Comparison of ENCODE assay signal across 8 cellular contexts in the genomic region with DNA sequence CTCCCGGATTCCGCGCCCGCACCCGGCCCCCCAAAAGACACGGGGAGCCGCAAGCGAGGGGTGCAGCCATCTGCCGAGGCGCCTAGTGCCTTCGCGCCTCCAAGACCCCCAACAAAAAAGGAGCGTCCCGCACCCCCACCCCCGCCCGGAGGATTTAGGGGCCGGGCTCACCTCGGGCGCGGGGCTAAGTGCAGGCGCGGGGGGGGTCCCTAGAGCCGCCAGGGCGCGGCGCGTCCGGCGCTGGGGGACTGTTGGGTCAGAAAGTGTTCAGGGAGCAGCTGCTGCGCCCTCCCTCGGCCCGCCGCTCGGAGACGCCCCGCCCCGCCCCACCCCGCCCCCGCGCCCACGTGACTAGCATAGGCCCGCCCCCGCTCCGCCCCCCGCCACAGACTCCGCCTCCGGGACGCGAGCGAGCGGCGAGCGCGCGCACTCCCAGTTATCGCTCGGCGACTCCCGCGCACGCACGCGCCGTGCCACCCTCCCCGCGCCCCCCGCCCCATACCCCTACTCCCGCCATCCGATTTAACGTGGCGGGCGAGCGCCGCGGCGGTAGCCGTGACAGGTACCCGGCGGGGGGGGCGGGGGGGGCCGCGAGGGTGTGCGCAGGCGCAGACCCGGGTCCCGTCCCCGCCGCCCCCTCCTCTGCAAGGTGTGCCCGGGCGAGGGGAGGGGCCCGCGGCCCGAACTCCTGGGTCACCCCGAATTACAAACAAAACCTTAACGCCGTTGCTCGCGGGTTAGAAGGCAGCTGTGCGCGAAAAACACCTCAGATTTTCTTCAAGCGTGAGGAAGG. TPM values are rescaled to one million over a fixed set of nuclear protein-coding genes. Genes with fewer than 3 reads are reported as not detected.
DNase-seq lines count a peak whose midpoint lies in the region; ATAC-seq, FAIRE-seq and TF ChIP-seq lines count a peak whose summit lies in the region.

No MANE protein-coding gene starts in this region.

- no peak for FAIRE-seq in A549 (lab: Jason Lieb, UNC)

- DNase-seq in A549 (ENCODE audit: low read depth in 1 of 2, low spot score in 1 of 2) (peak in 1 of 2 experiments; percentile 78), activated T-cell treated with anti-CD3 and anti-CD28 coated beads for 48 hours (ENCODE audit: low read depth) (peak; percentile 78)
- DNase-seq in stimulated activated CD8-positive, alpha-beta memory T cell treated with anti-CD3 and anti-CD28 coated beads, Interleukin-7, amount 100 ng/mL, for 1 hour (ENCODE audit: low read depth in 2 of 2), result peak; percentile 71 to 79

- no peak for TF ChIP-seq CTCF in A549 (IDR thresholded peaks at IDR 0.05)
- no peak for TF ChIP-seq CTCF in OCI-LY1 (IDR thresholded peaks at IDR 0.05; ENCODE audit: low read length)

- H3K4me1 ChIP-seq in A549 (peaks cover 33% of the 10 kb centered on the region), OCI-LY1 (ENCODE audit: insufficient read depth, low read length, severe bottlenecking) (peaks cover 38% of the 10 kb centered on the region), muscle layer of duodenum (ENCODE audit: control insufficient read depth in 1 of 2, insufficient read depth in 2 of 2, low read length in 2 of 2) (peaks cover 0 to 4% of the 10 kb centered on the region in 2 donors)

- H3K4me3 ChIP-seq in A549, result peak overlapping the region; percentile 92
- H3K4me3 ChIP-seq in OCI-LY1 (ENCODE audit: low read depth, low read length, poor library complexity, severe bottlenecking), result peak overlapping the region; percentile 78
- peak overlapping the region; percentile 52 to 68 for H3K4me3 ChIP-seq in muscle layer of duodenum (ENCODE audit: low read depth in 1 of 2, low read length in 2 of 2)

- H3K27ac ChIP-seq in A549 (peak overlapping the region; percentile 93 to 99), OCI-LY1 (ENCODE audit: low read depth, low read length, poor library complexity, severe bottlenecking) (no peak overlapping the region), muscle layer of duodenum (ENCODE audit: low read length) (no peak overlapping the region)

- H3K4me2 ChIP-seq in A549, result peak overlapping the region; percentile 83
- H3K4me2 ChIP-seq in OCI-LY1 (ENCODE audit: low read length), result peak overlapping the region; percentile 77

- no peaks in the 10 kb centered on the region; the same call in 1 of the 2 replicates for H3F3A ChIP-seq in OCI-LY1 (ENCODE audit: insufficient read depth, low read length)

- H3K36me3 ChIP-seq in OCI-LY1 (ENCODE audit: insufficient read depth, low read length), result no peaks in the 10 kb centered on the region
- H3K36me3 ChIP-seq in muscle layer of duodenum (ENCODE audit: control insufficient read depth in 1 of 2, insufficient read depth in 2 of 2, low read length in 2 of 2), result no peaks in the 10 kb centered on the region

- H3K9me2 ChIP-seq in OCI-LY1 (ENCODE audit: low read depth, low read length), result no peaks in the 10 kb centered on the region

- TF ChIP-seq EP300 in A549 (IDR thresholded peaks at IDR 0.05), result no peak

- no peak for TF ChIP-seq RAD21 in A549 (conservative IDR thresholded peaks at IDR 0.05 in 1 of 2, IDR thresholded peaks at IDR 0.05 in 1 of 2)

- H4K20me1 ChIP-seq in OCI-LY1 (ENCODE audit: insufficient read depth, low read length), result no peaks in the 10 kb centered on the region

- ATAC-seq in A549 (peak; percentile 80 to 86), GM18867 (IDR thresholded peaks at IDR 0.05; ENCODE audit: unreplicated experiment) (peak; percentile 53), HG03460 (IDR thresholded peaks at IDR 0.05; ENCODE audit: unreplicated experiment) (peak; percentile 56), esophagus mucosa (peak; percentile 90)

- peak overlapping the region; percentile 73 for H3K9ac ChIP-seq in OCI-LY1 (ENCODE audit: low read length)

- H3K79me2 ChIP-seq in OCI-LY1 (ENCODE audit: insufficient read depth, low read length), result no peaks in the 10 kb centered on the region

- POLR2A ChIA-PET in A549 (lab: Yijun Ruan, JAX), result interaction anchor here (0.6 to 1.4 kb wide), 5 partner anchors 9 to 283 kb away, joined by 3 to 5 read pairs (median 4); a partner anchor contains a TSS

- H2AFZ ChIP-seq in OCI-LY1 (ENCODE audit: low read length), result no peak overlapping the region

- H3K27me3 ChIP-seq in OCI-LY1 (ENCODE audit: insufficient read depth, low read length), result no peaks in the 10 kb centered on the region
- no peaks in the 10 kb centered on the region for H3K27me3 ChIP-seq in muscle layer of duodenum (ENCODE audit: low read depth, low read length)

- CTCF ChIA-PET in A549 (lab: Yijun Ruan, JAX), result no interaction called here

- WGBS in A549 (ENCODE audit: missing lambda C conversion rate), result under 1% methylated on average over 12 of the region's 101 CpGs

- TF ChIP-seq POLR2A in A549 (IDR thresholded peaks at IDR 0.05; ENCODE audit: low read length), result peak; percentile 28; the same call in 1 of the 2 replicates

- H3K9me3 ChIP-seq in A549 (no peaks in the 10 kb centered on the region), OCI-LY1 (ENCODE audit: low read length) (no peaks in the 10 kb centered on the region), muscle layer of duodenum (ENCODE audit: control insufficient read depth in 1 of 2, low read length in 2 of 2) (no peaks in the 10 kb centered on the region)

TF ChIP-seq in A549, 52 proteins besides CTCF, POLR2A, EP300 and RAD21:
- TF ChIP-seq JUN (IDR thresholded peaks at IDR 0.05) (peak in 1 of 2 experiments; percentile 51; a peak in 2 of 5 replicates), PHF8 (IDR thresholded peaks at IDR 0.05; ENCODE audit: borderline replicate concordance, low read depth) (peak; percentile 40; the same call in 1 of the 2 replicates), NPAS2 (CRISPR knock-in tag; IDR thresholded peaks at IDR 0.05; ENCODE audit: borderline replicate concordance) (no peak)
- TF ChIP-seq, protein P1, sequence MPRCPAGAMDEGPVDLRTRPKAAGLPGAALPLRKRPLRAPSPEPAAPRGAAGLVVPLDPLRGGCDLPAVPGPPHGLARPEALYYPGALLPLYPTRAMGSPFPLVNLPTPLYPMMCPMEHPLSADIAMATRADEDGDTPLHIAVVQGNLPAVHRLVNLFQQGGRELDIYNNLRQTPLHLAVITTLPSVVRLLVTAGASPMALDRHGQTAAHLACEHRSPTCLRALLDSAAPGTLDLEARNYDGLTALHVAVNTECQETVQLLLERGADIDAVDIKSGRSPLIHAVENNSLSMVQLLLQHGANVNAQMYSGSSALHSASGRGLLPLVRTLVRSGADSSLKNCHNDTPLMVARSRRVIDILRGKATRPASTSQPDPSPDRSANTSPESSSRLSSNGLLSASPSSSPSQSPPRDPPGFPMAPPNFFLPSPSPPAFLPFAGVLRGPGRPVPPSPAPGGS (IDR thresholded peaks at IDR 0.05), result peak; percentile 65; the same call in 1 of the 3 replicates

RNA-seq across cellular contexts. Expression of a gene that starts 56.2 kb away (rescaled TPM):
- polyA plus RNA-seq in A549 (2011; rRNA removed), result not detected in 2 replicates
- polyA plus RNA-seq in A549 (2012; cell fraction: cytosol; rRNA removed), result 0.01 and 0.03 TPM in 2 replicates
- 0.07 and 0.09 TPM in 2 replicates for polyA plus RNA-seq in A549 (2012; cell fraction: nucleus; rRNA removed)
- 0.05 to 0.12 TPM in 2 of 3 replicates, not detected in the other for polyA plus RNA-seq in A549 (2017; fragmentation: RNase III; extraction: RNeasy Plus Mini Kit Qiagen cat#74134 plus additional on column Dnase treatment)
- polyA minus RNA-seq in A549 (2011; rRNA and poly(A)+ RNA removed), result not detected in 2 replicates
- total RNA-seq in esophagus mucosa, result not detected

Comparison
In these comparisons a context has a peak if more than half of its experiments do, and no peak if none do; other contexts are left out.
1. H3K27ac ChIP-seq: peak in A549 (2 of 2); none in OCI-LY1 (single experiment) and muscle layer of duodenum (single experiment).
2. Peak in every context shown above with its lines, with median percentiles within 50 percentile points of each other: ATAC-seq and H3K4me3 ChIP-seq.